Comparison of ENCODE assay signal across 8 cellular contexts in genomic region chr20:47503685-47504084, GRCh38. TPM values are rescaled to one million over a fixed set of nuclear protein-coding genes. Genes with fewer than 3 reads are reported as not detected.
DNase-seq lines count a peak whose midpoint lies in the region; ATAC-seq, FAIRE-seq and TF ChIP-seq lines count a peak whose summit lies in the region.

No MANE protein-coding gene starts in this region.

- H3K9me3 ChIP-seq in PC-3 (ENCODE audit: low read length) (no peaks in the 10 kb centered on the region), endodermal cell (ENCODE audit: control insufficient read depth, low read length) (no peaks in the 10 kb centered on the region)

- TF ChIP-seq POLR2A in H54 (IDR thresholded peaks at IDR 0.05; ENCODE audit: low read depth, low read length): no peak

- peaks cover 22% of the 10 kb centered on the region for H3K36me3 Mint-ChIP-seq in activated CD4-positive, alpha-beta T cell treated with anti-CD3 and anti-CD28 coated beads, Interleukin-2, amount 10 ng/mL, durations not matched to agents 7 days and 5 days (ENCODE audit: low read depth)
- no peaks in the 10 kb centered on the region for H3K36me3 Mint-ChIP-seq in endodermal cell (ENCODE audit: low read depth)
- H3K36me3 Mint-ChIP-seq in stimulated activated effector memory CD8-positive, alpha-beta T cell treated with anti-CD3 and anti-CD28 coated beads, Interleukin-12 subunit alpha, Interleukin-12 subunit beta, amount 100 ng/mL, for 72 hours: peaks cover 61% of the 10 kb centered on the region

- no peak overlapping the region for H3K27ac ChIP-seq in PC-3 (ENCODE audit: low read length)
- H3K27ac ChIP-seq in endodermal cell (ENCODE audit: low read depth, low read length): no peak overlapping the region

- no peaks in the 10 kb centered on the region for H3K27me3 Mint-ChIP-seq in activated CD4-positive, alpha-beta T cell treated with anti-CD3 and anti-CD28 coated beads, Interleukin-2, amount 10 ng/mL, durations not matched to agents 7 days and 5 days
- no peaks in the 10 kb centered on the region for H3K27me3 Mint-ChIP-seq in endodermal cell (ENCODE audit: insufficient read depth)

- POLR2A ChIA-PET in activated CD4-positive, alpha-beta T cell treated with anti-CD3 and anti-CD28 coated beads, Interleukin-2, amount 10 ng/mL, durations not matched to agents 7 days and 5 days (lab: Charles Lee): no interaction called here
- POLR2A ChIA-PET in PC-3 (lab: Charles Lee; ENCODE audit: unreplicated experiment): interaction anchor here (0.6 to 2.5 kb wide), 4 partner anchors 10 to 112 kb away, joined by 3 to 10 read pairs (median 6); no protein-coding TSS in a partner anchor

- intact Hi-C loops in PC-3 (cut with micrococcal nuclease): loop anchor here (1.0 kb wide), 1 partner anchor 118 kb away; no protein-coding TSS in a partner anchor

- peaks cover 62% of the 10 kb centered on the region for H3K4me1 Mint-ChIP-seq in activated CD4-positive, alpha-beta T cell treated with anti-CD3 and anti-CD28 coated beads, Interleukin-2, amount 10 ng/mL, durations not matched to agents 7 days and 5 days
- H3K4me1 Mint-ChIP-seq in endodermal cell: peaks cover 40% of the 10 kb centered on the region
- H3K4me1 Mint-ChIP-seq in stimulated activated effector memory CD8-positive, alpha-beta T cell treated with anti-CD3 and anti-CD28 coated beads, Interleukin-12 subunit alpha, Interleukin-12 subunit beta, amount 100 ng/mL, for 72 hours: peaks cover 53% of the 10 kb centered on the region

- H3K4me3 ChIP-seq in PC-3 (ENCODE audit: low read length): peak overlapping the region; percentile 72
- peak overlapping the region; percentile 83 for H3K4me3 ChIP-seq in endodermal cell (ENCODE audit: low read length)

- H3K4me2 ChIP-seq in PC-3 (ENCODE audit: low read length): peak overlapping the region; percentile 93

- H4K20me1 ChIP-seq in PC-3 (ENCODE audit: low read length): peaks cover 27% of the 10 kb centered on the region

- CTCF ChIA-PET in activated CD4-positive, alpha-beta T cell treated with anti-CD3 and anti-CD28 coated beads, Interleukin-2, amount 10 ng/mL, durations not matched to agents 7 days and 5 days (lab: Charles Lee): interaction anchor here (0.6 to 3.3 kb wide), 9 partner anchors 11 to 124 kb away, joined by 3 to 22 read pairs (median 3); no protein-coding TSS in a partner anchor
- CTCF ChIA-PET in PC-3 (lab: Charles Lee): no interaction called here

- no peak for FAIRE-seq in H54 (lab: Jason Lieb, UNC)

- ATAC-seq in PC-3 (no peak), esophagus mucosa (no peak)
- no peak for ATAC-seq in stimulated activated effector memory CD8-positive, alpha-beta T cell treated with anti-CD3 and anti-CD28 coated beads, Interleukin-12 subunit alpha, Interleukin-12 subunit beta, amount 100 ng/mL, for 72 hours

- no peaks in the 10 kb centered on the region for H3F3A ChIP-seq in PC-3 (ENCODE audit: low read length, unreplicated experiment)

- BruUV-seq in PC-3 (replicated peaks; lab: Mats Ljungman, UMichigan): no TSS peak

- peaks cover 47% of the 10 kb centered on the region for H3K4me1 ChIP-seq in PC-3 (ENCODE audit: insufficient read depth, low read length)
- peaks cover 4% of the 10 kb centered on the region for H3K4me1 ChIP-seq in endodermal cell (ENCODE audit: control insufficient read depth, insufficient read depth, low read length)

- no peak overlapping the region for H2AFZ ChIP-seq in PC-3 (ENCODE audit: low read length)

- H3K36me3 ChIP-seq in PC-3 (ENCODE audit: low read depth, low read length) (no peaks in the 10 kb centered on the region), endodermal cell (ENCODE audit: control insufficient read depth, insufficient read depth, low read length) (no peaks in the 10 kb centered on the region)

- no peaks in the 10 kb centered on the region for H3K9me2 ChIP-seq in PC-3 (replicated peaks; ENCODE audit: low read length)

- no peaks in the 10 kb centered on the region for H3K27me3 ChIP-seq in PC-3 (ENCODE audit: low read length)
- no peaks in the 10 kb centered on the region for H3K27me3 ChIP-seq in endodermal cell (ENCODE audit: control insufficient read depth, insufficient read depth, low read length, poor library complexity, severe bottlenecking)

- WGBS in endodermal cell (ENCODE audit: insufficient coverage in 1 of 2, insufficient read length in 1 of 2), 2 experiments: 75% methylated on average over 2 of the region's 2 CpGs; no CpG with 5 or more reads in 1 of the 2 experiments

- H3K9me3 Mint-ChIP-seq in activated CD4-positive, alpha-beta T cell treated with anti-CD3 and anti-CD28 coated beads, Interleukin-2, amount 10 ng/mL, durations not matched to agents 7 days and 5 days: no peaks in the 10 kb centered on the region
- H3K9me3 Mint-ChIP-seq in endodermal cell: no peaks in the 10 kb centered on the region
- H3K9me3 Mint-ChIP-seq in stimulated activated effector memory CD8-positive, alpha-beta T cell treated with anti-CD3 and anti-CD28 coated beads, Interleukin-12 subunit alpha, Interleukin-12 subunit beta, amount 100 ng/mL, for 72 hours: no peaks in the 10 kb centered on the region

- H3K79me2 ChIP-seq in PC-3 (ENCODE audit: low read length): peaks cover 83% of the 10 kb centered on the region

- peak overlapping the region; percentile 99 for H3K4me3 Mint-ChIP-seq in activated CD4-positive, alpha-beta T cell treated with anti-CD3 and anti-CD28 coated beads, Interleukin-2, amount 10 ng/mL, durations not matched to agents 7 days and 5 days
- peak overlapping the region; percentile 94 for H3K4me3 Mint-ChIP-seq in endodermal cell
- H3K4me3 Mint-ChIP-seq in stimulated activated effector memory CD8-positive, alpha-beta T cell treated with anti-CD3 and anti-CD28 coated beads, Interleukin-12 subunit alpha, Interleukin-12 subunit beta, amount 100 ng/mL, for 72 hours: peak overlapping the region; percentile 96

- H3K27ac Mint-ChIP-seq in activated CD4-positive, alpha-beta T cell treated with anti-CD3 and anti-CD28 coated beads, Interleukin-2, amount 10 ng/mL, durations not matched to agents 7 days and 5 days: peak overlapping the region; percentile 99
- no peak overlapping the region for H3K27ac Mint-ChIP-seq in endodermal cell
- H3K27ac Mint-ChIP-seq in stimulated activated effector memory CD8-positive, alpha-beta T cell treated with anti-CD3 and anti-CD28 coated beads, Interleukin-12 subunit alpha, Interleukin-12 subunit beta, amount 100 ng/mL, for 72 hours: peak overlapping the region; percentile 98

- DNase-seq in activated CD4-positive, alpha-beta T cell treated with anti-CD3 and anti-CD28 coated beads, Interleukin-2, amount 10 ng/mL, durations not matched to agents 7 days and 5 days: no peak
- DNase-seq in activated CD4-positive, alpha-beta T cell treated with anti-CD3 and anti-CD28 coated beads, Interleukin-2, amount 50 U/mL, for 4 hours: no peak
- DNase-seq in PC-3: peak; percentile 47
- no peak for DNase-seq in endodermal cell
- DNase-seq in stimulated activated effector memory CD8-positive, alpha-beta T cell treated with anti-CD3 and anti-CD28 coated beads, Interleukin-12 subunit alpha, Interleukin-12 subunit beta, amount 100 ng/mL, for 72 hours (ENCODE audit: low spot score in 2 of 2): no peak
- DNase-seq in H54 (ENCODE audit: insufficient read length, low spot score): no peak
- DNase-seq in iPS-NIHi11 (ENCODE audit: low spot score): no peak

- H3K9ac ChIP-seq in PC-3 (ENCODE audit: low read length) (peak overlapping the region; percentile 88; the same call in 1 of the 2 replicates), endodermal cell (ENCODE audit: extremely low read depth, low read length, poor library complexity, severe bottlenecking) (no peak overlapping the region)

- TF ChIP-seq CTCF in PC-3 (conservative IDR thresholded peaks at IDR 0.05; ENCODE audit: low read depth, low read length): no peak; the same call in 1 of the 2 replicates
- TF ChIP-seq CTCF in endodermal cell (conservative IDR thresholded peaks at IDR 0.05): no peak

RNA-seq across cellular contexts. Expression of gene NCOA3, which starts 2.0 kb away (rescaled TPM):
- 10 to 100 TPM; 59.1 to 70.6 TPM for total RNA-seq in activated CD4-positive, alpha-beta T cell treated with anti-CD3 and anti-CD28 coated beads, Interleukin-2, amount 10 ng/mL, durations not matched to agents 7 days and 5 days
- 27.8 and 31.1 TPM in 2 replicates for total RNA-seq in PC-3 (2014; rRNA removed)
- 10 to 100 TPM; 38.6 TPM for total RNA-seq in endodermal cell
- 15.2 TPM for polyA plus RNA-seq in endodermal cell (2013, experiment 1 of 2)
- 14.4 TPM for polyA plus RNA-seq in endodermal cell (2013, experiment 2 of 2)
- total RNA-seq in esophagus mucosa: 29.1 TPM
